ENCODE assay signal across 9 cellular contexts in the genomic region with DNA sequence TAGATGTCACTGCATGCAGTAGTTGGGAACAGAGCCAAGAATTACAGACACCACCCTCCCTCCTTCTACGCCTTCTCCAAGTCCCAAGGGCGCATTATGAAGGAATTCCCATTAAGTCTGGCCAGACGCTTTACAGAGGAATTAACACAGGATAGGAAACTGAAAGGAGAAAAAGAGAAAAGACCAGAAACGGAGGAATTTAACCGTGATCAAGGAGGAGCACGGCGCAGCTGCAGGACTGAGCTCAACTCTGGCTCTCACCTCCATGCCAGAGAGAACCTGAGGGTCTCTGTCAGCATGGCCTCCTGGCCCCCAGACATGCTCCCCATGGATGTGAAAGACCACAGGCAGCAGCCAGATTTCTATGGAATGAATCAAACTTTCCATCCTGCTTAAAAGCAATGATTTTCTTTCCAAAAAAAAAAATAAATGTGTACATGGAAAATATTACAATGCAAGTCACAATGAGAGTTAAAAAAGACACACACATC. TPM values are rescaled to one million over a fixed set of nuclear protein-coding genes. Genes with fewer than 3 reads are reported as not detected.
DNase-seq lines count a peak whose midpoint lies in the region; ATAC-seq, FAIRE-seq and TF ChIP-seq lines count a peak whose summit lies in the region.
"Had no signal": no experiment of that assay in that cellular context is flagged by ENCODE, and none has a peak within 500 bp of the region (broad histone marks: within the 10 kb centered on the region; RNA-seq: fewer than 3 reads in every experiment).

No MANE protein-coding gene starts in this region.

- no peak for FAIRE-seq in A549 (lab: Jason Lieb, UNC)

- CTCF ChIA-PET in A549 (lab: Yijun Ruan, JAX): interaction anchor here (1.2 to 2.6 kb wide), 2 partner anchors 10 to 84 kb away, joined by 3 to 10 read pairs; no protein-coding TSS in a partner anchor

- H3K4me1 ChIP-seq in A549 (peaks cover 71% of the 10 kb centered on the region), body of pancreas (no peaks in the 10 kb centered on the region), upper lobe of right lung (peaks cover 49% of the 10 kb centered on the region), foreskin keratinocyte (no peaks in the 10 kb centered on the region)

- peak; percentile 14 to 42; a peak in 3 of 6 replicates for ATAC-seq in A549
- ATAC-seq in body of pancreas: peak; percentile 43
- peak; percentile 23 for ATAC-seq in upper lobe of right lung
- no peak for ATAC-seq in foreskin keratinocyte

- H3K36me3 ChIP-seq in body of pancreas (replicated peaks in 1 of 2; ENCODE audit: insufficient read depth in 1 of 2, low read depth in 2 of 2) (no peaks in the 10 kb centered on the region), upper lobe of right lung (no peaks in the 10 kb centered on the region)
- H3K36me3 ChIP-seq: cardiac muscle cell had no signal

- no peaks in the 10 kb centered on the region for H3K27me3 ChIP-seq in body of pancreas
- H3K27me3 ChIP-seq in upper lobe of right lung: no peaks in the 10 kb centered on the region
- no peaks in the 10 kb centered on the region for H3K27me3 ChIP-seq in foreskin keratinocyte
- H3K27me3 ChIP-seq: cardiac muscle cell had no signal

- peak overlapping the region; percentile 100 for H3K4me2 ChIP-seq in A549

- intact Hi-C loops in body of pancreas (cut with DNase I): no loop called here
- intact Hi-C loops in upper lobe of right lung (cut with DNase I): no loop called here

- no peaks in the 10 kb centered on the region for H3K9me3 ChIP-seq in A549
- no peaks in the 10 kb centered on the region for H3K9me3 ChIP-seq in body of pancreas
- H3K9me3 ChIP-seq in upper lobe of right lung: no peaks in the 10 kb centered on the region

- no peak for TF ChIP-seq EP300 in A549 (IDR thresholded peaks at IDR 0.05)

- POLR2A ChIA-PET in A549 (lab: Yijun Ruan, JAX): no interaction called here

- peak overlapping the region; percentile 40; the same call in 1 of the 3 replicates for H3K4me3 ChIP-seq in A549
- peak overlapping the region; percentile 48 for H3K4me3 ChIP-seq in HFF-Myc (replicated peaks; ENCODE audit: low read depth, low read length)
- H3K4me3 ChIP-seq in body of pancreas: no peak overlapping the region
- H3K4me3 ChIP-seq in upper lobe of right lung: peak overlapping the region; percentile 4

- TF ChIP-seq POLR2A in A549 (IDR thresholded peaks at IDR 0.05; ENCODE audit: low read length) (no peak), body of pancreas (IDR thresholded peaks at IDR 0.05) (no peak)

- H3K27ac ChIP-seq in A549 (peak overlapping the region; percentile 98 to 99), body of pancreas (no peak overlapping the region), upper lobe of right lung (peak overlapping the region; percentile 81), foreskin keratinocyte (no peak overlapping the region)
- H3K27ac ChIP-seq: cardiac muscle cell had no signal

- no peak for TF ChIP-seq RAD21 in A549 (conservative IDR thresholded peaks at IDR 0.05 in 1 of 2, IDR thresholded peaks at IDR 0.05 in 1 of 2)

- DNase-seq in A549 (ENCODE audit: low read depth in 1 of 2, low spot score in 1 of 2): peak in 1 of 2 experiments; percentile 41
- peak; percentile 55 for DNase-seq in HFF-Myc (ENCODE audit: extremely low read depth, low read depth)
- peak in 1 of 4 donors; percentile 32 for DNase-seq in body of pancreas
- DNase-seq in medulla oblongata (ENCODE audit: extremely low spot score): peak; percentile 17
- no peak for DNase-seq in upper lobe of right lung
- DNase-seq in AML-193 (lab: John Stamatoyannopoulos, UW): no peak
- no peak for DNase-seq in foreskin keratinocyte
- DNase-seq in SIG-M5 (lab: John Stamatoyannopoulos, UW): no peak

- TF ChIP-seq CTCF in A549 (IDR thresholded peaks at IDR 0.05): no peak
- TF ChIP-seq CTCF in HFF-Myc (IDR thresholded peaks at IDR 0.05; ENCODE audit: low read depth, low read length, missing control alignments): no peak
- TF ChIP-seq CTCF in body of pancreas (IDR thresholded peaks at IDR 0.05): no peak
- no peak for TF ChIP-seq CTCF in upper lobe of right lung (IDR thresholded peaks at IDR 0.05)
- TF ChIP-seq CTCF in foreskin keratinocyte (conservative IDR thresholded peaks at IDR 0.05): no peak

- WGBS in A549 (ENCODE audit: missing lambda C conversion rate): 6% methylated on average over 7 of the region's 7 CpGs
- WGBS in body of pancreas, 2 donors: 43 to 46% methylated on average over 7 of the region's 7 CpGs

TF ChIP-seq in A549, 52 proteins besides CTCF, POLR2A, EP300 and RAD21:
- TF ChIP-seq, protein P1, sequence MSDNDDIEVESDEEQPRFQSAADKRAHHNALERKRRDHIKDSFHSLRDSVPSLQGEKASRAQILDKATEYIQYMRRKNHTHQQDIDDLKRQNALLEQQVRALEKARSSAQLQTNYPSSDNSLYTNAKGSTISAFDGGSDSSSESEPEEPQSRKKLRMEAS (IDR thresholded peaks at IDR 0.05): 0 out of 2 replicates have a peak, but pooled peaks have one; percentile 17
- TF ChIP-seq KDM5A (IDR thresholded peaks at IDR 0.05) (no peak), TP53 (CRISPR knock-in tag; IDR thresholded peaks at IDR 0.05) (no peak)
TF ChIP-seq in A549: peak in this region for 1.

RNA-seq across cellular contexts. Expression of a gene that starts 13.7 kb away (rescaled TPM):
- polyA plus RNA-seq in A549 (2011; rRNA removed): 5.9 and 6.0 TPM in 2 replicates
- 7.7 and 8.2 TPM in 2 replicates for polyA plus RNA-seq in A549 (2012; cell fraction: cytosol; rRNA removed)
- polyA plus RNA-seq in A549 (2012; cell fraction: nucleus; rRNA removed): 16.7 and 21.2 TPM in 2 replicates
- 6.6 to 7.6 TPM (median 6.8 TPM) in 3 replicates for polyA plus RNA-seq in A549 (2017; fragmentation: RNase III; extraction: RNeasy Plus Mini Kit Qiagen cat#74134 plus additional on column Dnase treatment)
- polyA minus RNA-seq in A549 (2011; rRNA and poly(A)+ RNA removed): 9.4 and 9.5 TPM in 2 replicates
- 1 to 10 TPM; 1.3 to 2.0 TPM for total RNA-seq in body of pancreas
- total RNA-seq in upper lobe of right lung: 31.1 TPM
- total RNA-seq in foreskin keratinocyte: not detected in 2 replicates
- not detected in 2 replicates for polyA plus RNA-seq in foreskin keratinocyte
- total RNA-seq: cardiac muscle cell had no signal
- polyA plus RNA-seq: cardiac muscle cell had no signal

Comparison
In these comparisons a context has a peak if more than half of its experiments do, and no peak if none do; other contexts are left out.
1. DNase-seq: peak in HFF-Myc (single experiment) and medulla oblongata (single experiment); none in upper lobe of right lung (single experiment), AML-193 (0 of 2), foreskin keratinocyte (0 of 2) and SIG-M5 (single experiment).
2. H3K27ac ChIP-seq: peak in A549 (2 of 2) and upper lobe of right lung (single experiment); none in body of pancreas (0 of 4) and foreskin keratinocyte (single experiment).
3. H3K4me3 ChIP-seq: peak in A549 (single experiment), HFF-Myc (single experiment) and upper lobe of right lung (single experiment); none in body of pancreas (0 of 2).
4. RNA of a gene that starts 13.7 kb away (total RNA-seq): 31.1 TPM in upper lobe of right lung (single experiment); 1.3 to 2.0 TPM in body of pancreas and not detected in foreskin keratinocyte; every median in the first group is over 10 times any median in the second.